In genomic region chr2:48270209-48270608, GRCh38 we compare ENCODE assay signal across 1 cellular context.
TF ChIP-seq lines count a peak whose summit lies in the region.

No MANE protein-coding gene starts in this region.

TF ChIP-seq in HepG2, 621 proteins besides CTCF, POLR2A, EP300 and RAD21 (continued from another document and continues in another):
- TF ChIP-seq CSRNP1 (CRISPR knock-in tag; IDR thresholded peaks at IDR 0.05) (no peak), ZSCAN31 (CRISPR knock-in tag; IDR thresholded peaks at IDR 0.05; ENCODE audit: low read depth) (no peak), SOX13 (IDR thresholded peaks at IDR 0.05) (no peak), SOX13 (CRISPR knock-in tag; conservative IDR thresholded peaks at IDR 0.05 in 1 of 2, IDR thresholded peaks at IDR 0.05 in 1 of 2) (peak in 1 of 2 experiments; percentile 93; a peak in 2 of 4 replicates), RORA (CRISPR knock-in tag; IDR thresholded peaks at IDR 0.05) (no peak), ESRRA (CRISPR knock-in tag; IDR thresholded peaks at IDR 0.05; ENCODE audit: low read depth) (peak; percentile 51; the same call in 1 of the 2 replicates), BORCS8-MEF2B (CRISPR knock-in tag; IDR thresholded peaks at IDR 0.05) (no peak), ELF4 (CRISPR knock-in tag; IDR thresholded peaks at IDR 0.05; ENCODE audit: borderline replicate concordance) (0 out of 2 replicates have a peak, but pooled peaks have one; percentile 18), PPARG (CRISPR knock-in tag; conservative IDR thresholded peaks at IDR 0.05) (peak; percentile 94), ZNF609 (CRISPR knock-in tag; IDR thresholded peaks at IDR 0.05; ENCODE audit: borderline replicate concordance) (peak; percentile 82; the same call in 1 of the 2 replicates), ZBTB26 (CRISPR knock-in tag; IDR thresholded peaks at IDR 0.05; ENCODE audit: borderline replicate concordance) (no peak), NCOA2 (CRISPR knock-in tag; IDR thresholded peaks at IDR 0.05) (peak; percentile 78), MLLT10 (CRISPR knock-in tag; IDR thresholded peaks at IDR 0.05) (no peak), BCL6 (CRISPR knock-in tag; IDR thresholded peaks at IDR 0.05) (peak; percentile 81), ZNF883 (CRISPR knock-in tag; IDR thresholded peaks at IDR 0.05; ENCODE audit: not compliant biosample characterization) (no peak), ATAD3A (CRISPR knock-in tag; IDR thresholded peaks at IDR 0.05) (no peak), HDAC6 (IDR thresholded peaks at IDR 0.05; ENCODE audit: low read depth, low read length) (no peak), ZGPAT (CRISPR knock-in tag; IDR thresholded peaks at IDR 0.05) (peak; percentile 45; the same call in 1 of the 2 replicates), KDM1A (CRISPR knock-in tag; IDR thresholded peaks at IDR 0.05) (0 out of 2 replicates have a peak, but pooled peaks have one; percentile 44), AGO1 (IDR thresholded peaks at IDR 0.05; ENCODE audit: low read depth, low read length, poor library complexity, severe bottlenecking) (no peak), CERS6 (CRISPR knock-in tag; IDR thresholded peaks at IDR 0.05) (no peak), DPF2 (CRISPR knock-in tag; IDR thresholded peaks at IDR 0.05; ENCODE audit: borderline replicate concordance, low read depth) (peak; percentile 85), ELK4 (CRISPR knock-in tag; IDR thresholded peaks at IDR 0.05; ENCODE audit: borderline replicate concordance) (no peak), ZNF317 (CRISPR knock-in tag; IDR thresholded peaks at IDR 0.05) (peak; percentile 93), ZFP36 (IDR thresholded peaks at IDR 0.05; ENCODE audit: borderline replicate concordance, low read depth, low read length, partially characterized antibody) (no peak), JDP2 (CRISPR knock-in tag; IDR thresholded peaks at IDR 0.05; ENCODE audit: borderline replicate concordance) (no peak), THRA (CRISPR knock-in tag; IDR thresholded peaks at IDR 0.05; ENCODE audit: borderline replicate concordance) (no peak), ZFP36L2 (CRISPR knock-in tag; IDR thresholded peaks at IDR 0.05) (no peak), ATF2 (CRISPR knock-in tag; IDR thresholded peaks at IDR 0.05) (peak; percentile 67; the same call in 1 of the 2 replicates), ZKSCAN1 (IDR thresholded peaks at IDR 0.05; ENCODE audit: low read length) (no peak), ZSCAN25 (CRISPR knock-in tag; IDR thresholded peaks at IDR 0.05) (no peak), ZNF543 (CRISPR knock-in tag; IDR thresholded peaks at IDR 0.05) (no peak), GMEB1 (CRISPR knock-in tag; IDR thresholded peaks at IDR 0.05; ENCODE audit: borderline replicate concordance) (no peak), MIXL1 (CRISPR knock-in tag; IDR thresholded peaks at IDR 0.05) (peak; percentile 93), NBN (conservative IDR thresholded peaks at IDR 0.05) (no peak), FOXA3 (CRISPR knock-in tag; IDR thresholded peaks at IDR 0.05) (peak; percentile 92), ARNTL (CRISPR knock-in tag; IDR thresholded peaks at IDR 0.05) (no peak), POGK (CRISPR knock-in tag; conservative IDR thresholded peaks at IDR 0.05) (peak; percentile 44; the same call in 1 of the 2 replicates), ZNF441 (CRISPR knock-in tag; IDR thresholded peaks at IDR 0.05; ENCODE audit: borderline replicate concordance) (0 out of 2 replicates have a peak, but pooled peaks have one; percentile 46), ZNF33A (CRISPR knock-in tag; IDR thresholded peaks at IDR 0.05; ENCODE audit: borderline replicate concordance) (peak; percentile 70; the same call in 1 of the 2 replicates), THAP7 (CRISPR knock-in tag; IDR thresholded peaks at IDR 0.05) (no peak), NR3C1 (CRISPR knock-in tag; IDR thresholded peaks at IDR 0.05) (no peak), NCOR1 (IDR thresholded peaks at IDR 0.05; ENCODE audit: borderline replicate concordance, low read length) (peak; percentile 44; the same call in 1 of the 2 replicates)
